ENCODE assay signal across 25 cellular contexts in genomic region chr10:21145751-21146445, GRCh38.
DNase-seq lines count a peak whose midpoint lies in the region; TF ChIP-seq lines count a peak whose summit lies in the region.
"Had no signal": no experiment of that assay in that cellular context is flagged by ENCODE, and none has a peak within 500 bp of the region (broad histone marks: within the 10 kb centered on the region; RNA-seq: fewer than 3 reads in every experiment).

No MANE protein-coding gene starts in this region.

- no peak overlapping the region; the same call in 1 of the 2 replicates for H3K14ac ChIP-seq in H9 (ENCODE audit: insufficient read depth, low read length)

- peak overlapping the region; percentile 9; the same call in 1 of the 2 replicates for H3K4me3 ChIP-seq in iPS-18c (ENCODE audit: insufficient read depth, low read depth, low read length)
- H3K4me3 ChIP-seq: esophagus muscularis mucosa, gastrocnemius medialis, left lung, mucosa of descending colon, sigmoid colon, testis had no signal

- H3K27ac ChIP-seq in H9 (ENCODE audit: insufficient read length, low read depth, low read length) (no peak overlapping the region), caudate nucleus (ENCODE audit: low read depth, low read length) (peak overlapping the region; percentile 84)
- H3K27ac ChIP-seq: esophagus muscularis mucosa, gastrocnemius medialis, left lung, sigmoid colon, testis had no signal

- peak overlapping the region; percentile 37 for H3T11ph ChIP-seq in H9 (ENCODE audit: low read length)

- no peak overlapping the region for H4K91ac ChIP-seq in H9 (ENCODE audit: insufficient read length, low read depth, low read length)

- no peaks in the 10 kb centered on the region; the same call in 1 of the 2 replicates for H3K4me1 ChIP-seq in H9 (ENCODE audit: insufficient read depth, low read length)
- H3K4me1 ChIP-seq: esophagus muscularis mucosa, gastrocnemius medialis, left lung, sigmoid colon, testis had no signal

- H2BK15ac ChIP-seq in H9 (ENCODE audit: low read depth, low read length), result no peak overlapping the region

- no peaks in the 10 kb centered on the region for H4K20me1 ChIP-seq in H9 (ENCODE audit: control insufficient read depth, insufficient read depth, insufficient read length)

- H3K18ac ChIP-seq in H9 (ENCODE audit: insufficient read length, low read depth, low read length), result peak overlapping the region; percentile 72

- no peak overlapping the region for H3K56ac ChIP-seq in H9 (ENCODE audit: insufficient read length, low read depth, low read length)

- no peak overlapping the region for H3K9ac ChIP-seq in H9 (ENCODE audit: extremely low read depth, insufficient read length, low read length)
- H3K9ac ChIP-seq: SK-N-SH had no signal

- H3K23ac ChIP-seq in H9 (ENCODE audit: insufficient read length, low read depth, low read length), result no peak overlapping the region

- no peaks in the 10 kb centered on the region for H3K23me2 ChIP-seq in H9 (ENCODE audit: insufficient read length, low read depth, low read length, poor library complexity, severe bottlenecking)

- H3K79me2 ChIP-seq in H9 (ENCODE audit: insufficient read depth, low read length), result no peaks in the 10 kb centered on the region; the same call in 1 of the 2 replicates

- peaks cover 0 to 4% (median 0%) of the 10 kb centered on the region in 3 experiments; a peak in 1 of 7 replicates for H3K36me3 Mint-ChIP-seq in H9 (ENCODE audit: insufficient read depth in 1 of 3, low read depth in 3 of 3)
- H3K36me3 Mint-ChIP-seq: activated CD4-positive, alpha-beta memory T cell treated with anti-CD3 and anti-CD28 coated beads for 36 hours had no signal

- no peak overlapping the region for H4K8ac ChIP-seq in H9 (replicated peaks; ENCODE audit: insufficient read length, low read depth, low read length)

- no peaks in the 10 kb centered on the region for H3K27me3 ChIP-seq in H9 (ENCODE audit: insufficient read depth, low read length)
- H3K27me3 ChIP-seq: esophagus muscularis mucosa, gastrocnemius medialis, left lung, sigmoid colon, testis had no signal

- no peak overlapping the region for H3K4ac ChIP-seq in H9 (ENCODE audit: low read depth, low read length)

- no peaks in the 10 kb centered on the region for H3K27me3 Mint-ChIP-seq in H9 (ENCODE audit: low read depth)
- H3K27me3 Mint-ChIP-seq: activated CD4-positive, alpha-beta memory T cell treated with anti-CD3 and anti-CD28 coated beads for 36 hours had no signal

- no peaks in the 10 kb centered on the region for H3K9me3 ChIP-seq in H9 (ENCODE audit: control insufficient read depth, low read depth, low read length)
- no peaks in the 10 kb centered on the region for H3K9me3 ChIP-seq in iPS-18c (ENCODE audit: control insufficient read depth, insufficient read depth, low read length)
- H3K9me3 ChIP-seq: esophagus muscularis mucosa, gastrocnemius medialis, left lung, mucosa of descending colon, sigmoid colon, SK-N-SH, testis had no signal

- peaks cover 24 to 25% of the 10 kb centered on the region in 2 experiments for H3K4me1 Mint-ChIP-seq in H9
- H3K4me1 Mint-ChIP-seq: CD14-positive monocyte had no signal

- no peak overlapping the region for H2BK20ac ChIP-seq in H9 (ENCODE audit: low read depth, low read length, poor library complexity, severe bottlenecking)

- H2AFZ ChIP-seq in H9 (ENCODE audit: low read length), result no peak overlapping the region

- peak overlapping the region in 2 of 3 experiments; percentile 18 to 84; a peak in 4 of 7 replicates for H3K27ac Mint-ChIP-seq in H9
- H3K27ac Mint-ChIP-seq: activated CD4-positive, alpha-beta memory T cell treated with anti-CD3 and anti-CD28 coated beads for 36 hours; CD14-positive monocyte; T-helper 2 cell treated with Interferon-gamma antibody and Interleukin-4, amounts not matched to agents 5 μg/mL and 100 μg/mL, for 36 hours had no signal

- H3K79me1 ChIP-seq in H9 (ENCODE audit: insufficient read depth, low read depth, low read length, poor library complexity, severe bottlenecking), result no peaks in the 10 kb centered on the region

- H3K4me3 Mint-ChIP-seq in H9, result no peak overlapping the region
- H3K4me3 Mint-ChIP-seq: activated CD4-positive, alpha-beta memory T cell treated with anti-CD3 and anti-CD28 coated beads for 36 hours; CD14-positive monocyte; T-helper 2 cell treated with Interferon-gamma antibody and Interleukin-4, amounts not matched to agents 5 μg/mL and 100 μg/mL, for 36 hours had no signal

- no peaks in the 10 kb centered on the region for H3K9me3 Mint-ChIP-seq in H9
- H3K9me3 Mint-ChIP-seq: activated CD4-positive, alpha-beta memory T cell treated with anti-CD3 and anti-CD28 coated beads for 36 hours; T-helper 2 cell treated with Interferon-gamma antibody and Interleukin-4, amounts not matched to agents 5 μg/mL and 100 μg/mL, for 36 hours had no signal

- H3K4me2 ChIP-seq in H9 (ENCODE audit: insufficient read depth, insufficient read length, low read length), result no peak overlapping the region
- H3K4me2 ChIP-seq: SK-N-SH had no signal

- H2BK120ac ChIP-seq in H9 (ENCODE audit: low read depth, low read length, poor library complexity, severe bottlenecking), result no peak overlapping the region

- H2AK5ac ChIP-seq in H9 (ENCODE audit: insufficient read length, low read length), result no peak overlapping the region

- no peak for DNase-seq in H9
- peak in 38 of 61 donors; percentile 3 to 82 (median 38) for DNase-seq in caudate nucleus (lab: John Stamatoyannopoulos, UW)
- peak; percentile 61 for DNase-seq in pons (ENCODE audit: low spot score)
- DNase-seq in epidermal melanocyte (ENCODE audit: insufficient read length, low spot score), result no peak
- no peak for DNase-seq in kidney glomerular epithelial cell (lab: John Stamatoyannopoulos, UW)
- DNase-seq in NCI-H1930 (lab: John Stamatoyannopoulos, UW), result no peak
- no peak for DNase-seq in SIG-M5 treated with dmso at 0.1 percent for 504 hours (lab: John Stamatoyannopoulos, UW; ENCODE audit: unreplicated experiment)
- DNase-seq: activated CD4-positive, alpha-beta memory T cell treated with anti-CD3 and anti-CD28 coated beads for 36 hours; activated CD4-positive, CD25-positive, alpha-beta regulatory T cell; activated T-cell treated with anti-CD3 and anti-CD28 coated beads for 4 hours; central memory CD4-positive, alpha-beta T cell; effector CD4-positive, alpha-beta T cell; gastrocnemius medialis; KG1; left lung; mucosa of descending colon; NCI-H1694 treated with DMSO at 0.1 percent for 48 hours; NCI-H446 treated with DMSO at 0.1 percent for 48 hours; sigmoid colon; testis had no signal

- no peak overlapping the region for H4K5ac ChIP-seq in H9 (ENCODE audit: insufficient read length, low read depth, low read length)

- H2BK12ac ChIP-seq in H9 (ENCODE audit: insufficient read length, low read depth, low read length), result no peak overlapping the region

- no CpG with 5 or more reads among the region's 13 CpGs for WGBS in H9 (ENCODE audit: extremely low coverage, insufficient read length, low lambda C conversion rate)

- no peak overlapping the region for H2BK5ac ChIP-seq in H9 (ENCODE audit: insufficient read length, low read length)

- no peak for TF ChIP-seq CTCF in H9 (conservative IDR thresholded peaks at IDR 0.05)

Comparison
In these comparisons a context has a peak if more than half of its experiments do, and no peak if none do; other contexts are left out.
1. DNase-seq: peak in caudate nucleus (38 of 61) and pons (single experiment); none in H9 (single experiment), epidermal melanocyte (single experiment), kidney glomerular epithelial cell (single experiment), NCI-H1930 (0 of 2) and SIG-M5 treated with dmso at 0.1 percent for 504 hours (single experiment).